Comparison of ENCODE assay signal across 28 cellular contexts in genomic region chr4:108201774-108202173, GRCh38.
"Had no signal": no experiment of that assay in that cellular context is flagged by ENCODE, and none has a peak within 500 bp of the region (broad histone marks: within the 10 kb centered on the region; RNA-seq: fewer than 3 reads in every experiment).

No MANE protein-coding gene starts in this region.

- H3K4me3 ChIP-seq: pancreas, psoas muscle, right lobe of liver, sigmoid colon, stomach, thoracic aorta, thyroid gland, tibial nerve, upper lobe of left lung, vagina had no signal

- H3K9me3 Mint-ChIP-seq: naive thymus-derived CD4-positive, alpha-beta T cell; natural killer cell; neural crest cell; stimulated activated effector memory CD8-positive, alpha-beta T cell treated with anti-CD3 and anti-CD28 coated beads, Interleukin-12 subunit alpha, Interleukin-12 subunit beta, amount 100 ng/mL, for 72 hours; stimulated activated naive B cell treated with anti-CD40 and anti-IgM and Interleukin-4, amounts not matched to agents 10 μg/mL and 1 μg/mL and 100 μg/mL, for 72 hours; stimulated activated naive CD8-positive, alpha-beta T cell treated with anti-CD3 and anti-CD28 coated beads, Interleukin-15, Interleukin-2, amounts not matched to agents 100 ng/mL and 50 ng/mL, for 24 hours had no signal

- H3K27me3 Mint-ChIP-seq: naive thymus-derived CD4-positive, alpha-beta T cell; stimulated activated naive CD8-positive, alpha-beta T cell treated with anti-CD3 and anti-CD28 coated beads, Interleukin-15, Interleukin-2, amounts not matched to agents 100 ng/mL and 50 ng/mL, for 24 hours had no signal

- ATAC-seq: naive thymus-derived CD4-positive, alpha-beta T cell; pancreas; psoas muscle; right cardiac atrium; right lobe of liver; stimulated activated effector memory CD8-positive, alpha-beta T cell treated with anti-CD3 and anti-CD28 coated beads, Interleukin-12 subunit alpha, Interleukin-12 subunit beta, amount 100 ng/mL, for 72 hours; stimulated activated naive B cell treated with anti-CD40 and anti-IgM and Interleukin-4, amounts not matched to agents 10 μg/mL and 1 μg/mL and 100 μg/mL, for 72 hours had no signal

- H3K27ac Mint-ChIP-seq: natural killer cell; progenitor cell of endocrine pancreas; stimulated activated effector memory CD8-positive, alpha-beta T cell treated with anti-CD3 and anti-CD28 coated beads, Interleukin-12 subunit alpha, Interleukin-12 subunit beta, amount 100 ng/mL, for 72 hours; stimulated activated naive B cell treated with anti-CD40 and anti-IgM and Interleukin-4, amounts not matched to agents 10 μg/mL and 1 μg/mL and 100 μg/mL, for 72 hours; stimulated activated naive CD8-positive, alpha-beta T cell treated with anti-CD3 and anti-CD28 coated beads, Interleukin-15, Interleukin-2, amounts not matched to agents 100 ng/mL and 50 ng/mL, for 24 hours had no signal

- H3K27ac ChIP-seq: neutrophil, pancreas, psoas muscle, right lobe of liver, sigmoid colon, stomach, thoracic aorta, thyroid gland, tibial nerve, upper lobe of left lung, vagina had no signal

- H3K4me1 Mint-ChIP-seq: natural killer cell, neural crest cell had no signal

- H3K36me3 ChIP-seq: neutrophil, pancreas, right lobe of liver, sigmoid colon, stomach, thoracic aorta, thyroid gland, tibial nerve, upper lobe of left lung, vagina had no signal

- H3K9me3 ChIP-seq: neutrophil, pancreas, psoas muscle, right lobe of liver, sigmoid colon, stomach, thoracic aorta, thyroid gland, tibial nerve, upper lobe of left lung, vagina had no signal

- H3K4me1 ChIP-seq: pancreas, psoas muscle, right lobe of liver, sigmoid colon, stomach, thyroid gland, tibial nerve, upper lobe of left lung, vagina had no signal

- H3K36me3 Mint-ChIP-seq: natural killer cell; stimulated activated effector memory CD8-positive, alpha-beta T cell treated with anti-CD3 and anti-CD28 coated beads, Interleukin-12 subunit alpha, Interleukin-12 subunit beta, amount 100 ng/mL, for 72 hours; stimulated activated naive B cell treated with anti-CD40 and anti-IgM and Interleukin-4, amounts not matched to agents 10 μg/mL and 1 μg/mL and 100 μg/mL, for 72 hours had no signal

- H3K4me3 Mint-ChIP-seq: naive thymus-derived CD4-positive, alpha-beta T cell; natural killer cell; nephron; neural crest cell; stimulated activated effector memory CD8-positive, alpha-beta T cell treated with anti-CD3 and anti-CD28 coated beads, Interleukin-12 subunit alpha, Interleukin-12 subunit beta, amount 100 ng/mL, for 72 hours; stimulated activated naive B cell treated with anti-CD40 and anti-IgM and Interleukin-4, amounts not matched to agents 10 μg/mL and 1 μg/mL and 100 μg/mL, for 72 hours; stimulated activated naive CD8-positive, alpha-beta T cell treated with anti-CD3 and anti-CD28 coated beads, Interleukin-15, Interleukin-2, amounts not matched to agents 100 ng/mL and 50 ng/mL, for 24 hours had no signal

- DNase-seq: naive thymus-derived CD4-positive, alpha-beta T cell; natural killer cell; nucleus accumbens; pancreas; psoas muscle; right cardiac atrium; right lobe of liver; sigmoid colon; small intestine; stimulated activated CD4-positive, alpha-beta T cell treated with anti-CD3 and anti-CD28 coated beads, Interleukin-15, amount 100 ng/mL, for 24 hours; stimulated activated CD4-positive, alpha-beta T cell treated with anti-CD3 and anti-CD28 coated beads, Interleukin-2, amount 100 ng/mL, for 24 hours; stimulated activated CD4-positive, alpha-beta T cell treated with anti-CD3 and anti-CD28 coated beads, Interleukin-2, amount 100 ng/mL, for 48 hours; stimulated activated CD4-positive, alpha-beta T cell treated with anti-CD3 and anti-CD28 coated beads, Interleukin-4, amount 100 ng/mL, for 24 hours; stimulated activated naive B cell treated with anti-CD40 and anti-IgM and Interleukin-4, amounts not matched to agents 10 μg/mL and 1 μg/mL and 100 μg/mL, for 72 hours; stimulated activated naive CD4-positive, alpha-beta T cell treated with Interleukin-2 at 50 U/mL for 16 hours; stomach; thyroid gland; trophoblast cell; upper lobe of left lung had no signal
